In the genomic region with DNA sequence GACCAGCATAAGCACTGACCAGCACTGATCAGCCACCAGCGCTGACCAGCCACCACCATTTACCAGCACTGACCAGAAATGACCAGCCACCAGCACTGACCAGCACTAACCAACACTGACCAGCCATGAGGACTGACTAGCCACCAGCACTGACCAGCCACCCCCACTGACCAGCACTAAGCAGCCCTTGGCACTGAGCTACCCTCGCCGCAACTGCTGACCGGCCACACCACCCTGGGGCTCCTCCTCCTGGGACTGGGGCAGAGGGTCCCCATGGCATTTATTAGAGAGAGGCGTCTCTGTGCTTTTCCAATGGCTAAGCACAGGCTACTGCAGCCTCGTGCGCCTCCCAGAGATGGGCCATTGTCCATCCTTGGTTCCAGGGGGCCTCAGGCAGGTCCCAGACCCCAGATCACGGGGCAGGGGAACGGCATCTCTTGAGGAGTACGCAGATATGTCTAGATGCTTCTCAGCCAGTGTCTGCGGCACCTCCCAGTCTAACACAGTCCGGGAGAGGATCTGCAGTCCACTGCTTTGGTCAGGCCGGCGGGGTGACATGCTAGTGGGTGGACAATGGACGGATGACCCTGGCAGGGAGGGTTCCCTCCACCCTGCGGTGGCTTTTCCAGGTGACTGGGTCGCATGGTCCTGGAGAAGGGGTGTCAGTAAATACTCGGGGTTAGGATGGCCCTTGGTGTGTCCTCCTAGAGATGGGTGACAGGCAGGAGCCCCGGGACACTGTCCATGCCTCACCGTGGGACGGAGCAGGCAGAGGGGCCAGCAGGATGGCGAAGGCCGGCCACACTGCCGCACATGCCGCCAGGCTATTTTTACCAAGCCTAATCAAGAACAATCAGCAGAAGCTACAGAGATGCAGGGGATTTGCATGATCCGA, we compare ENCODE assay signal across 21 cellular contexts.
DNase-seq lines count a peak whose midpoint lies in the region; ATAC-seq, FAIRE-seq and TF ChIP-seq lines count a peak whose summit lies in the region.
"Had no signal": no experiment of that assay in that cellular context is flagged by ENCODE, and none has a peak within 500 bp of the region (broad histone marks: within the 10 kb centered on the region; RNA-seq: fewer than 3 reads in every experiment).

No MANE protein-coding gene starts in this region.

- H3K79me1 ChIP-seq in neuronal stem cell (ENCODE audit: low read depth, low read length), result no peaks in the 10 kb centered on the region

- H3K27me3 Mint-ChIP-seq in stimulated activated naive CD8-positive, alpha-beta T cell treated with anti-CD3 and anti-CD28 coated beads, Interleukin-15, amount 100 ng/mL, for 72 hours, result peaks cover 20% of the 10 kb centered on the region

- H3K36me3 ChIP-seq in right atrium auricular region (no peaks in the 10 kb centered on the region), neuronal stem cell (replicated peaks in 1 of 2; ENCODE audit: control insufficient read depth in 2 of 2, insufficient read depth in 2 of 2, low read length in 2 of 2) (no peaks in the 10 kb centered on the region)
- H3K36me3 ChIP-seq: HAP-1 had no signal

- peak overlapping the region; percentile 65 for H4K8ac ChIP-seq in neuronal stem cell (ENCODE audit: low read depth, low read length)

- H2BK5ac ChIP-seq in neuronal stem cell (ENCODE audit: low read length), result peak overlapping the region; percentile 5

- no peaks in the 10 kb centered on the region for H3K27me3 ChIP-seq in right atrium auricular region
- H3K27me3 ChIP-seq in neuronal stem cell (ENCODE audit: control insufficient read depth in 3 of 3, insufficient read depth in 3 of 3, low read depth in 1 of 3, low read length in 3 of 3), result peaks cover 0 to 2% (median 0%) of the 10 kb centered on the region in 3 experiments

- peak overlapping the region; percentile 82 for H3K14ac ChIP-seq in neuronal stem cell (ENCODE audit: low read length)

- no peak overlapping the region for H3K4me3 Mint-ChIP-seq in stimulated activated naive CD8-positive, alpha-beta T cell treated with anti-CD3 and anti-CD28 coated beads, Interleukin-15, amount 100 ng/mL, for 72 hours
- H3K4me3 Mint-ChIP-seq: CD4-positive, alpha-beta memory T cell; HFFc6 had no signal

- H3K27ac Mint-ChIP-seq in stimulated activated naive CD8-positive, alpha-beta T cell treated with anti-CD3 and anti-CD28 coated beads, Interleukin-15, amount 100 ng/mL, for 72 hours, result no peak overlapping the region
- H3K27ac Mint-ChIP-seq: CD4-positive, alpha-beta memory T cell; HFFc6 had no signal

- H3K9me3 ChIP-seq in right atrium auricular region (no peaks in the 10 kb centered on the region), neuronal stem cell (replicated peaks in 1 of 2; ENCODE audit: control insufficient read depth in 2 of 2, insufficient read depth in 1 of 2, low read depth in 1 of 2, low read length in 2 of 2) (peaks cover 0 to under 1% of the 10 kb centered on the region in 2 donors)
- H3K9me3 ChIP-seq: HAP-1 had no signal

- TF ChIP-seq CTCF in right atrium auricular region (IDR thresholded peaks at IDR 0.05), result no peak

- H3K4me3 ChIP-seq in right atrium auricular region (no peak overlapping the region), neuronal stem cell (ENCODE audit: low read length in 2 of 2) (no peak overlapping the region)
- H3K4me3 ChIP-seq: HAP-1 had no signal

- H3K23ac ChIP-seq in neuronal stem cell (ENCODE audit: low read depth, low read length, poor library complexity), result no peak overlapping the region

- DNase-seq in Right ventricle myocardium superior (peak; percentile 26), right atrium auricular region (ENCODE audit: low spot score) (no peak), neuronal stem cell (ENCODE audit: low spot score) (no peak), urothelium cell line (ENCODE audit: low spot score) (no peak), OCI-M1 (lab: John Stamatoyannopoulos, UW) (no peak), KG1 (lab: John Stamatoyannopoulos, UW) (no peak)
- no peak for DNase-seq in stimulated activated naive CD8-positive, alpha-beta T cell treated with anti-CD3 and anti-CD28 coated beads, Interleukin-15, Interleukin-2, amounts not matched to agents 100 U/mL and 50 U/mL, for 24 hours
- no peak for DNase-seq in stimulated activated naive CD8-positive, alpha-beta T cell treated with anti-CD3 and anti-CD28 coated beads, Interleukin-15, amount 100 ng/mL, for 72 hours
- DNase-seq: C1 segment of cervical spinal cord; Calu3; CD4-positive, alpha-beta memory T cell; COR-L47; DMS53; DMS79 treated with DMSO at 0.1 percent for 48 hours; GF-D8; GOT3; HFFc6 had no signal

- H4K91ac ChIP-seq in neuronal stem cell (ENCODE audit: low read depth, low read length, poor library complexity), result no peak overlapping the region

- peak; percentile 65 for FAIRE-seq in urothelium cell line (lab: Jason Lieb, UNC)
- FAIRE-seq: GM12891, GM18507, H54 had no signal

- peak overlapping the region; percentile 46 for H2BK12ac ChIP-seq in neuronal stem cell (ENCODE audit: low read length)

- H3K27ac ChIP-seq in right atrium auricular region (no peak overlapping the region), neuronal stem cell (replicated peaks; ENCODE audit: low read length) (no peak overlapping the region)

- no peak overlapping the region for H3K4me2 ChIP-seq in neuronal stem cell (ENCODE audit: insufficient read depth, low read length, poor library complexity, severe bottlenecking)

- no peaks in the 10 kb centered on the region for H3K9me3 Mint-ChIP-seq in stimulated activated naive CD8-positive, alpha-beta T cell treated with anti-CD3 and anti-CD28 coated beads, Interleukin-15, amount 100 ng/mL, for 72 hours
- H3K9me3 Mint-ChIP-seq: HFFc6 had no signal

- H2BK15ac ChIP-seq in neuronal stem cell (ENCODE audit: low read length), result no peak overlapping the region

- H3K18ac ChIP-seq in neuronal stem cell (ENCODE audit: low read length), result peak overlapping the region; percentile 64

- no CpG with 5 or more reads among the region's 26 CpGs for WGBS in neuronal stem cell (ENCODE audit: extremely low coverage in 2 of 2, insufficient read length in 2 of 2, insufficient replicate concordance in 1 of 2), 2 donors

- H3K4me1 Mint-ChIP-seq in stimulated activated naive CD8-positive, alpha-beta T cell treated with anti-CD3 and anti-CD28 coated beads, Interleukin-15, amount 100 ng/mL, for 72 hours, result peaks cover 8% of the 10 kb centered on the region

- peak overlapping the region; percentile 44 for H3K9ac ChIP-seq in neuronal stem cell (ENCODE audit: low read depth, low read length, poor library complexity)

- H3K4me1 ChIP-seq in right atrium auricular region (no peaks in the 10 kb centered on the region), neuronal stem cell (ENCODE audit: control insufficient read depth in 2 of 2, insufficient read depth in 1 of 2, low read depth in 1 of 2, low read length in 2 of 2) (peaks cover 0 to 6% of the 10 kb centered on the region in 2 donors)
- H3K4me1 ChIP-seq: HAP-1 had no signal

- ATAC-seq in Right ventricle myocardium superior (ENCODE audit: poor library complexity), result no peak
- ATAC-seq in stimulated activated naive CD8-positive, alpha-beta T cell treated with anti-CD3 and anti-CD28 coated beads, Interleukin-15, Interleukin-2, amounts not matched to agents 100 U/mL and 50 U/mL, for 24 hours, result peak; percentile 37
- ATAC-seq in stimulated activated naive CD8-positive, alpha-beta T cell treated with anti-CD3 and anti-CD28 coated beads, Interleukin-15, amount 100 ng/mL, for 72 hours, result no peak

- H2AK5ac ChIP-seq in neuronal stem cell (ENCODE audit: low read depth, low read length), result peak overlapping the region; percentile 81

- intact Hi-C loops in Right ventricle myocardium superior (cut with DNase I), result no loop called here

- H2BK120ac ChIP-seq in neuronal stem cell (ENCODE audit: low read depth, low read length), result no peak overlapping the region

- peak overlapping the region; percentile 66 for H3K4ac ChIP-seq in neuronal stem cell (ENCODE audit: low read length)

- H2AFZ ChIP-seq in neuronal stem cell (ENCODE audit: low read length), result no peak overlapping the region
